Comparison of ENCODE assay signal across 19 cellular contexts in the genomic region with DNA sequence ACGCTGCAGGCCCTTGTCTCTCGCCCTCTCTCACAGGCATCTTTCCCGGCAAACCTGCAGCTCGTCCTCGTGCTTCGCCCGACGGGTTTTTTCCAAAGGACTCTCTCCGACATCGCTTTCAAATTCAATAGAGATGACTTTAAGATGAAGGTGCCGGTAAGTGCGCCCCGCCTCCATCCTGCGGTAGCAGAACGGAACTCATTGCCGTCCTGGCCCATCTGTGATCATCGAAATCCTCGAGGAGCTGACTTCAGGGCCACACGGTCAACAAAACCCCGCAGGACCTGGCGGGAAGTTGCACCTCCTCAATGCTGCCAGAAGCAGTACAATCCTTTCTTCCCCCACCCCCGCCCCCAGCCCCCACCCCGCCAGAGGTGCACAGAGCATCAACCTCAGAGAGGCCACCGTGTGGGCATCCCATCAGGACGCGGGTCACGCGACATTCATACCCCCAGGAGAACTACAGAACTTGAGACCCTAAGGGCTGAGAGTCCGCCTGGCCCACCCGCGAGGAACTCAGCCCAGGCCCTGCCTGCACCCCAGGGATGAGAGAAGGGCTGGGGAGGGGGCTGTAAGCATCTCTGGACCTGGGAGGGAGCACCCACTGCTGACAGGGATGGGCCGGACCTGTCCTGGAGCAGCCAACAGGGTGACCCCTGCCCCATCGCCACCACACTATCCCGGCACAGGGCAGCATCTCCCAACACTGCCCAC. TPM values are rescaled to one million over a fixed set of nuclear protein-coding genes. Genes with fewer than 3 reads are reported as not detected.
DNase-seq lines count a peak whose midpoint lies in the region; ATAC-seq lines count a peak whose summit lies in the region.
"Had no signal": no experiment of that assay in that cellular context is flagged by ENCODE, and none has a peak within 500 bp of the region (broad histone marks: within the 10 kb centered on the region; RNA-seq: fewer than 3 reads in every experiment).

No MANE protein-coding gene starts in this region.

- H3K9me3 ChIP-seq in GM23248 (ENCODE audit: low read depth): no peaks in the 10 kb centered on the region
- H3K9me3 ChIP-seq: MG63 had no signal

- H3K4me3 Mint-ChIP-seq in stimulated activated naive CD8-positive, alpha-beta T cell treated with anti-CD3 and anti-CD28 coated beads, Interleukin-15, amount 100 ng/mL, for 72 hours: no peak overlapping the region
- H3K4me3 Mint-ChIP-seq in stimulated activated memory B cell treated with anti-CD40 and anti-IgM and Interleukin-4, amounts not matched to agents 10 μg/mL and 1 μg/mL and 100 μg/mL, for 72 hours: no peak overlapping the region
- H3K4me3 Mint-ChIP-seq: CD8-positive, alpha-beta memory T cell; HFFc6 had no signal

- H3K79me2 ChIP-seq in GM23248 (ENCODE audit: insufficient read depth): no peaks in the 10 kb centered on the region

- no peak overlapping the region for H3K27ac ChIP-seq in GM23248
- H3K27ac ChIP-seq: BLaER1 had no signal

- no peaks in the 10 kb centered on the region for H3K36me3 ChIP-seq in GM23248 (ENCODE audit: low read depth)
- H3K36me3 ChIP-seq: BLaER1, MG63 had no signal

- H3K9me2 ChIP-seq in GM23248 (ENCODE audit: insufficient read depth): no peaks in the 10 kb centered on the region

- no peaks in the 10 kb centered on the region for H3K27me3 Mint-ChIP-seq in stimulated activated naive CD8-positive, alpha-beta T cell treated with anti-CD3 and anti-CD28 coated beads, Interleukin-15, amount 100 ng/mL, for 72 hours
- H3K27me3 Mint-ChIP-seq in stimulated activated memory B cell treated with anti-CD40 and anti-IgM and Interleukin-4, amounts not matched to agents 10 μg/mL and 1 μg/mL and 100 μg/mL, for 72 hours: no peaks in the 10 kb centered on the region
- H3K27me3 Mint-ChIP-seq: CD8-positive, alpha-beta memory T cell had no signal

- no peaks in the 10 kb centered on the region for H4K20me1 ChIP-seq in GM23248 (ENCODE audit: insufficient read depth)
- H4K20me1 ChIP-seq: BLaER1 had no signal

- no peaks in the 10 kb centered on the region for H3F3A ChIP-seq in GM23248 (ENCODE audit: insufficient read depth)

- peak; percentile 31 for ATAC-seq in stimulated activated naive CD8-positive, alpha-beta T cell treated with anti-CD3 and anti-CD28 coated beads, Interleukin-15, amount 100 ng/mL, for 72 hours
- no peak for ATAC-seq in stimulated activated naive CD8-positive, alpha-beta T cell treated with anti-CD3 and anti-CD28 coated beads, Interleukin-15, Interleukin-2, amounts not matched to agents 100 U/mL and 50 U/mL, for 24 hours
- peak; percentile 16 for ATAC-seq in stimulated activated memory B cell treated with anti-CD40 and anti-IgM and Interleukin-4, amounts not matched to agents 10 μg/mL and 1 μg/mL and 100 μg/mL, for 72 hours
- ATAC-seq: GM12878 had no signal

- H3K4me2 ChIP-seq in GM23248 (ENCODE audit: unreplicated experiment): no peak overlapping the region
- H3K4me2 ChIP-seq: BLaER1 had no signal

- H3K4me3 ChIP-seq in GM23248: no peak overlapping the region
- H3K4me3 ChIP-seq: BLaER1, GM12878, MG63 had no signal

- WGBS in GM23248 (ENCODE audit: low coverage in 1 of 2, low lambda C conversion rate in 2 of 2, missing lambda C conversion rate in 2 of 2), 2 experiments: 71 to 76% methylated on average over 27 to 34 of the region's 34 CpGs

- DNase-seq in stimulated activated naive CD8-positive, alpha-beta T cell treated with anti-CD3 and anti-CD28 coated beads, Interleukin-15, amount 100 ng/mL, for 72 hours: no peak
- no peak for DNase-seq in stimulated activated naive CD8-positive, alpha-beta T cell treated with anti-CD3 and anti-CD28 coated beads, Interleukin-15, Interleukin-2, amounts not matched to agents 100 U/mL and 50 U/mL, for 24 hours
- DNase-seq in inferior parietal cortex (ENCODE audit: extremely low spot score) (peak; percentile 20), mucosa of gallbladder (ENCODE audit: low spot score) (no peak), ecto neural progenitor cell (ENCODE audit: low spot score) (no peak), GM23248 (no peak)
- DNase-seq: DMS79, HFFc6, MG63, NCI-H1092, NCI-H146, NCI-H2081, NCI-H510A treated with DMSO at 0.1 percent for 48 hours had no signal

- no peaks in the 10 kb centered on the region for H3K9me3 Mint-ChIP-seq in stimulated activated naive CD8-positive, alpha-beta T cell treated with anti-CD3 and anti-CD28 coated beads, Interleukin-15, amount 100 ng/mL, for 72 hours
- no peaks in the 10 kb centered on the region for H3K9me3 Mint-ChIP-seq in stimulated activated memory B cell treated with anti-CD40 and anti-IgM and Interleukin-4, amounts not matched to agents 10 μg/mL and 1 μg/mL and 100 μg/mL, for 72 hours
- H3K9me3 Mint-ChIP-seq: CD8-positive, alpha-beta memory T cell; HFFc6 had no signal

- H3K36me3 Mint-ChIP-seq in stimulated activated memory B cell treated with anti-CD40 and anti-IgM and Interleukin-4, amounts not matched to agents 10 μg/mL and 1 μg/mL and 100 μg/mL, for 72 hours: no peaks in the 10 kb centered on the region

- no peak overlapping the region for H3K9ac ChIP-seq in GM23248
- H3K9ac ChIP-seq: BLaER1 had no signal

- H3K27me3 ChIP-seq in GM23248 (replicated peaks; ENCODE audit: insufficient read depth): no peaks in the 10 kb centered on the region
- H3K27me3 ChIP-seq: BLaER1 had no signal

- H3K27ac Mint-ChIP-seq in stimulated activated naive CD8-positive, alpha-beta T cell treated with anti-CD3 and anti-CD28 coated beads, Interleukin-15, amount 100 ng/mL, for 72 hours: no peak overlapping the region
- no peak overlapping the region for H3K27ac Mint-ChIP-seq in stimulated activated memory B cell treated with anti-CD40 and anti-IgM and Interleukin-4, amounts not matched to agents 10 μg/mL and 1 μg/mL and 100 μg/mL, for 72 hours
- H3K27ac Mint-ChIP-seq: CD8-positive, alpha-beta memory T cell; HFFc6 had no signal

- in situ Hi-C loops in GM23248 (cut with MboI): no loop called here

- no peaks in the 10 kb centered on the region for H3K4me1 ChIP-seq in GM23248 (ENCODE audit: insufficient read depth)
- H3K4me1 ChIP-seq: BLaER1 had no signal

- no peaks in the 10 kb centered on the region for H3K4me1 Mint-ChIP-seq in stimulated activated naive CD8-positive, alpha-beta T cell treated with anti-CD3 and anti-CD28 coated beads, Interleukin-15, amount 100 ng/mL, for 72 hours
- H3K4me1 Mint-ChIP-seq in stimulated activated memory B cell treated with anti-CD40 and anti-IgM and Interleukin-4, amounts not matched to agents 10 μg/mL and 1 μg/mL and 100 μg/mL, for 72 hours: no peaks in the 10 kb centered on the region
- H3K4me1 Mint-ChIP-seq: CD8-positive, alpha-beta memory T cell had no signal

- no peak overlapping the region for H2AFZ ChIP-seq in GM23248

RNA-seq across cellular contexts. Expression of gene F7, which starts 44.9 kb away (rescaled TPM):
- total RNA-seq in mucosa of gallbladder: 0.26 TPM
- not detected in 2 replicates for total RNA-seq in GM23248 (2014; rRNA removed; shearing (Covaris generic))
- not detected in 2 replicates for polyA plus RNA-seq in GM23248 (2016; fragmentation: Nextera tagmentation; extraction: Ambion mirVana)
- total RNA-seq: G401, GM12878, H4, HFFc6 had no signal
- polyA plus RNA-seq: GM12878 had no signal
